12 cellular contexts compared by ENCODE assay signal in the genomic region with DNA sequence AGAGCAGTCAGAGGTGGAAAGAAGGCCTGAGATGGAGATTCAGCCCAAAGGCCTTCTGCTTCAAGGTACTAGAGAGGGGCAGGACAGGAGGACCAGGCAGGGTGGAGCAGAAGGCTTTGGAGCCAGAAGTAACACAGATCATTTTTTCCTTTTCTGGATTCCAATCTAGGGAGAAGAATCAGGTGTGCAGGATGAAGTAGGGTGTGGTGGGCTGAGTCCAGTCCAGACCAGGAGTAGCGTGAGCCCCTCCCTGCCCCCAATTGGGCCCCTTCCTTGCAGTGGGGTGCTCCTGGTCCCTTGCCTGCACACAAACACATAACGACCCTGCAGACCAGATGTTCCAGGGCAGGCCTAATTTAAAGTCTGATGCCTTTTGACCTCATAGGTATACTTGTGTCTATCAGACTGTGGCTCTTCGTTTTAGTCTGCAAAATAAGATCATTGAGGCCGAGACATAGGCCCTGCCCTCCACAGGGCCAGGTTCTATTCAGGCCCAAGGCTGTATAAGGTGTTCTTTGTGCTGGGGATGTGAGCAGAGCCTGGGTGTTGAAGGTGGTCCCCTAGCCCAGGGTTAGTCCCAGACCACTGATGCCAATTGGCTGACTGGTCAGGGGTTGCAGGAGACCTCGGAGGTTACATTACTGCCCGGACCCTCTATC. TPM values are rescaled to one million over a fixed set of nuclear protein-coding genes. Genes with fewer than 3 reads are reported as not detected.
DNase-seq lines count a peak whose midpoint lies in the region; ATAC-seq, FAIRE-seq and TF ChIP-seq lines count a peak whose summit lies in the region.
"Had no signal": no experiment of that assay in that cellular context is flagged by ENCODE, and none has a peak within 500 bp of the region (broad histone marks: within the 10 kb centered on the region; RNA-seq: fewer than 3 reads in every experiment).

No MANE protein-coding gene starts in this region.

- H2AFZ ChIP-seq in GM23338 (peak overlapping the region; percentile 63), astrocyte (ENCODE audit: low read depth, low read length) (peak overlapping the region; percentile 5)

- no peaks in the 10 kb centered on the region for H3K36me3 ChIP-seq in GM23338 (ENCODE audit: insufficient read depth)
- no peaks in the 10 kb centered on the region for H3K36me3 ChIP-seq in astrocyte (ENCODE audit: insufficient read depth, low read length)
- no peaks in the 10 kb centered on the region for H3K36me3 ChIP-seq in mesodermal cell (ENCODE audit: control insufficient read depth, insufficient read depth, low read length)
- no peaks in the 10 kb centered on the region for H3K36me3 ChIP-seq in stomach smooth muscle (ENCODE audit: control insufficient read depth in 2 of 2, insufficient read depth in 2 of 2, low read length in 2 of 2)

- no peaks in the 10 kb centered on the region for H3K9me2 ChIP-seq in GM23338 (ENCODE audit: insufficient read depth)

- H3K4me3 ChIP-seq in GM23338: peak overlapping the region; percentile 86
- H3K4me3 ChIP-seq in astrocyte (ENCODE audit: insufficient read depth, low read depth, low read length): no peak overlapping the region
- H3K4me3 ChIP-seq in mesodermal cell (ENCODE audit: extremely low read depth, insufficient read depth, low read length, poor library complexity, severe bottlenecking): no peak overlapping the region
- peak overlapping the region in 1 of 2 donors; percentile 83 for H3K4me3 ChIP-seq in stomach smooth muscle (ENCODE audit: low read length in 2 of 2)

- FAIRE-seq in astrocyte (lab: Jason Lieb, UNC): no peak
- FAIRE-seq: colon had no signal

- no peak for TF ChIP-seq CTCF in GM23338 (conservative IDR thresholded peaks at IDR 0.05; ENCODE audit: low read depth in 2 of 2)
- TF ChIP-seq CTCF in astrocyte (IDR thresholded peaks at IDR 0.05; ENCODE audit: insufficient read depth, low read depth, low read length): no peak

- peak; percentile 4 for ATAC-seq in GM23338
- ATAC-seq in HG03108 (IDR thresholded peaks at IDR 0.05; ENCODE audit: unreplicated experiment): no peak
- ATAC-seq: activated T-cell treated with anti-CD3 and anti-CD28 coated beads, Interleukin-2, amount 50 U/mL, for 72 hours had no signal

- peak overlapping the region; percentile 97 for H3K4me2 ChIP-seq in GM23338
- H3K4me2 ChIP-seq in astrocyte (ENCODE audit: low read length): peak overlapping the region; percentile 91

- H3K9me3 ChIP-seq in astrocyte (ENCODE audit: insufficient read depth, low read depth, low read length) (no peaks in the 10 kb centered on the region), mesodermal cell (ENCODE audit: control insufficient read depth, low read length) (no peaks in the 10 kb centered on the region), stomach smooth muscle (ENCODE audit: control insufficient read depth in 2 of 2, low read length in 2 of 2) (no peaks in the 10 kb centered on the region)

- H3K27me3 ChIP-seq in GM23338 (ENCODE audit: insufficient read depth) (peaks cover 18% of the 10 kb centered on the region; the same call in 1 of the 2 replicates), astrocyte (ENCODE audit: insufficient read depth, low read length) (no peaks in the 10 kb centered on the region), stomach smooth muscle (ENCODE audit: control insufficient read depth in 1 of 2, insufficient read depth in 2 of 2, low read length in 2 of 2) (no peaks in the 10 kb centered on the region)

- H3K36me3 Mint-ChIP-seq in GM23338 (ENCODE audit: low read depth) (no peaks in the 10 kb centered on the region), astrocyte (ENCODE audit: low read depth, unreplicated experiment) (no peaks in the 10 kb centered on the region)

- H3K4me1 Mint-ChIP-seq in GM23338 (peaks cover 46% of the 10 kb centered on the region), astrocyte (ENCODE audit: low read depth, unreplicated experiment) (peaks cover 29% of the 10 kb centered on the region)

- H3K9ac ChIP-seq in astrocyte (ENCODE audit: low read length): no peak overlapping the region
- H3K9ac ChIP-seq in stomach smooth muscle (ENCODE audit: low read length in 2 of 2): peak overlapping the region; percentile 28 to 58

- no peaks in the 10 kb centered on the region for H3K9me3 Mint-ChIP-seq in GM23338
- H3K9me3 Mint-ChIP-seq in astrocyte (ENCODE audit: unreplicated experiment): no peaks in the 10 kb centered on the region
- H3K9me3 Mint-ChIP-seq: activated T-cell treated with anti-CD3 and anti-CD28 coated beads, Interleukin-2, amount 50 U/mL, for 72 hours had no signal

- H4K20me1 ChIP-seq in GM23338 (replicated peaks; ENCODE audit: insufficient read depth) (no peaks in the 10 kb centered on the region; the same call in 1 of the 2 replicates), astrocyte (ENCODE audit: insufficient read depth, low read length) (no peaks in the 10 kb centered on the region)

- no peak overlapping the region for H3K27ac ChIP-seq in GM23338 (ENCODE audit: low read depth)
- H3K27ac ChIP-seq in astrocyte (ENCODE audit: low read depth, low read length): no peak overlapping the region
- H3K27ac ChIP-seq in mesodermal cell (ENCODE audit: low read depth, low read length, severe bottlenecking): peak overlapping the region; percentile 54
- peak overlapping the region; percentile 71 for H3K27ac ChIP-seq in stomach smooth muscle (ENCODE audit: low read length)

- H3K4me1 ChIP-seq in GM23338 (ENCODE audit: insufficient read depth) (peaks cover 15% of the 10 kb centered on the region; the same call in 1 of the 2 replicates), astrocyte (ENCODE audit: insufficient read depth, low read length) (no peaks in the 10 kb centered on the region), mesodermal cell (ENCODE audit: control insufficient read depth, insufficient read depth, low read length, poor library complexity, severe bottlenecking) (peaks cover 22% of the 10 kb centered on the region), stomach smooth muscle (ENCODE audit: control insufficient read depth, insufficient read depth, low read length) (peaks cover 29% of the 10 kb centered on the region)

- H3F3A ChIP-seq in GM23338 (replicated peaks; ENCODE audit: low read depth): no peaks in the 10 kb centered on the region

- peaks cover 14% of the 10 kb centered on the region for H3K27me3 Mint-ChIP-seq in GM23338 (ENCODE audit: insufficient read depth, low read depth, poor library complexity)
- H3K27me3 Mint-ChIP-seq in astrocyte (ENCODE audit: low read depth, unreplicated experiment): peaks cover 2% of the 10 kb centered on the region

- no peaks in the 10 kb centered on the region for H3K79me2 ChIP-seq in GM23338 (replicated peaks; ENCODE audit: insufficient read depth)
- no peaks in the 10 kb centered on the region for H3K79me2 ChIP-seq in astrocyte (ENCODE audit: insufficient read depth, low read length)

- H3K4me3 Mint-ChIP-seq in GM23338: peak overlapping the region; percentile 36; the same call in 2 of the 3 replicates
- peak overlapping the region; percentile 55 for H3K4me3 Mint-ChIP-seq in astrocyte (ENCODE audit: unreplicated experiment)
- H3K4me3 Mint-ChIP-seq: activated T-cell treated with anti-CD3 and anti-CD28 coated beads, Interleukin-2, amount 50 U/mL, for 72 hours had no signal

- 64 to 81% methylated on average over 5 to 6 of the region's 6 CpGs for WGBS in mesodermal cell (ENCODE audit: insufficient coverage in 2 of 2), 2 experiments

- no peak for DNase-seq in GM23338 (ENCODE audit: low spot score)
- no peak for DNase-seq in astrocyte (ENCODE audit: low read depth)
- DNase-seq in EL: no peak
- DNase-seq in cerebellar nuclear complex (lab: John Stamatoyannopoulos, UW): no peak
- DNase-seq in NCI-H1105 treated with DMSO at 0.1 percent for 48 hours (lab: John Stamatoyannopoulos, UW): no peak
- DNase-seq: activated T-cell treated with anti-CD3 and anti-CD28 coated beads, Interleukin-2, amount 50 U/mL, for 72 hours; DND-41; NCI-H2081 treated with DMSO at 0.1 percent for 48 hours had no signal

- H3K27ac Mint-ChIP-seq in GM23338: no peak overlapping the region
- H3K27ac Mint-ChIP-seq in astrocyte (ENCODE audit: unreplicated experiment): no peak overlapping the region
- H3K27ac Mint-ChIP-seq: activated T-cell treated with anti-CD3 and anti-CD28 coated beads, Interleukin-2, amount 50 U/mL, for 72 hours had no signal

TF ChIP-seq in GM23338, 12 proteins besides CTCF, POLR2A, EP300 and RAD21:
- TF ChIP-seq, protein P1, sequence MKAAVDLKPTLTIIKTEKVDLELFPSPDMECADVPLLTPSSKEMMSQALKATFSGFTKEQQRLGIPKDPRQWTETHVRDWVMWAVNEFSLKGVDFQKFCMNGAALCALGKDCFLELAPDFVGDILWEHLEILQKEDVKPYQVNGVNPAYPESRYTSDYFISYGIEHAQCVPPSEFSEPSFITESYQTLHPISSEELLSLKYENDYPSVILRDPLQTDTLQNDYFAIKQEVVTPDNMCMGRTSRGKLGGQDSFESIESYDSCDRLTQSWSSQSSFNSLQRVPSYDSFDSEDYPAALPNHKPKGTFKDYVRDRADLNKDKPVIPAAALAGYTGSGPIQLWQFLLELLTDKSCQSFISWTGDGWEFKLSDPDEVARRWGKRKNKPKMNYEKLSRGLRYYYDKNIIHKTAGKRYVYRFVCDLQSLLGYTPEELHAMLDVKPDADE (IDR thresholded peaks at IDR 0.05): no peak
- TF ChIP-seq JUNB (IDR thresholded peaks at IDR 0.05; ENCODE audit: unreplicated experiment): no peak

RNA-seq across cellular contexts. Expression of gene NYNRIN, which starts 1.0 kb away (rescaled TPM):
- total RNA-seq in GM23338 (2014; rRNA removed; shearing (Covaris generic)): 17.5 and 20.0 TPM in 2 replicates
- 3.1 TPM in 2 replicates for polyA plus RNA-seq in GM23338 (2016; fragmentation: Nextera tagmentation; extraction: Ambion mirVana)
- 25.4 and 32.0 TPM in 2 replicates for total RNA-seq in astrocyte
- 33.2 TPM for polyA plus RNA-seq in mesodermal cell (2013, experiment 1 of 2)
- 28.2 TPM for polyA plus RNA-seq in mesodermal cell (2013, experiment 2 of 2)

RNA-seq across cellular contexts. Expression of gene NFATC4, which starts 29.8 kb away (rescaled TPM):
- 20.7 and 26.6 TPM in 2 replicates for total RNA-seq in GM23338 (2014; rRNA removed; shearing (Covaris generic))
- polyA plus RNA-seq in GM23338 (2016; fragmentation: Nextera tagmentation; extraction: Ambion mirVana): 16.7 and 20.9 TPM in 2 replicates
- total RNA-seq in astrocyte: 61.9 and 73.9 TPM in 2 replicates
- 64.8 TPM for polyA plus RNA-seq in mesodermal cell (2013, experiment 1 of 2)
- polyA plus RNA-seq in mesodermal cell (2013, experiment 2 of 2): 54.5 TPM

RNA-seq across cellular contexts. Expression of gene CBLN3, which starts 31.7 kb away (rescaled TPM):
- 0.07 TPM in 1 of 2 replicates, not detected in the other for total RNA-seq in GM23338 (2014; rRNA removed; shearing (Covaris generic))
- polyA plus RNA-seq in GM23338 (2016; fragmentation: Nextera tagmentation; extraction: Ambion mirVana): 0.19 and 0.23 TPM in 2 replicates
- total RNA-seq in astrocyte: 3.9 and 5.4 TPM in 2 replicates
- 1.2 TPM for polyA plus RNA-seq in mesodermal cell (2013, experiment 1 of 2)
- 1.1 TPM for polyA plus RNA-seq in mesodermal cell (2013, experiment 2 of 2)

RNA-seq across cellular contexts. Expression of gene KHNYN, which starts 32.0 kb away (rescaled TPM):
- 21.9 and 28.1 TPM in 2 replicates for total RNA-seq in GM23338 (2014; rRNA removed; shearing (Covaris generic))
- 2.1 and 2.7 TPM in 2 replicates for polyA plus RNA-seq in GM23338 (2016; fragmentation: Nextera tagmentation; extraction: Ambion mirVana)
- 45.5 and 50.5 TPM in 2 replicates for total RNA-seq in astrocyte
- polyA plus RNA-seq in mesodermal cell (2013, experiment 1 of 2): 47.1 TPM
- polyA plus RNA-seq in mesodermal cell (2013, experiment 2 of 2): 41.5 TPM

RNA-seq across cellular contexts. Expression of gene SDR39U1, which starts 44.8 kb away (rescaled TPM):
- 9.0 and 22.9 TPM in 2 replicates for total RNA-seq in GM23338 (2014; rRNA removed; shearing (Covaris generic))
- 60.6 and 66.5 TPM in 2 replicates for polyA plus RNA-seq in GM23338 (2016; fragmentation: Nextera tagmentation; extraction: Ambion mirVana)
- 27.6 and 28.1 TPM in 2 replicates for total RNA-seq in astrocyte
- polyA plus RNA-seq in mesodermal cell (2013, experiment 1 of 2): 45.9 TPM
- 34.4 TPM for polyA plus RNA-seq in mesodermal cell (2013, experiment 2 of 2)

Comparison
In these comparisons a context has a peak if more than half of its experiments do, and no peak if none do; other contexts are left out.
1. H3K27ac ChIP-seq: peak in mesodermal cell (single experiment) and stomach smooth muscle (single experiment); none in GM23338 (single experiment) and astrocyte (single experiment).